1 cellular context compared by ENCODE assay signal in the genomic region with DNA sequence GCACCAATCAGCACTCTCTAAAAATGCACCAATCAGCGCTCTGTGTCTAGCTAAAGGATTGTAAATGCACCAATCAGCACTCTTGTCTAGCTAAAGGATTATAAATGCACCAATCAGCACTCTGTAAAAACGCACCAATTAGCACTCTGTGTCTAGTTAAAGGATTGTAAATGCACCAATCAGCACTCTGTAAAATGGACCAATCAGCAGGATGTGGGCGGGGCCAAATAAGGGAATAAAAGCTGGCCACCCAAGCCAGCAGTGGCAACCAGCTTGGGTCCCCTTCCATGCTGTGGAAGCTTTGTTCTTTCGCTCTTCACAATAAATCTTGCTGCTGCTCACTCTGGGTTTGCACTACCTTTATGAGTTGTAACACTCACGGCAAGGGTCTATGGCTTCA.
A peak's percentile ranks its signal among the peaks of the same experiment; 100 is the strongest.
TF ChIP-seq lines count a peak whose summit lies in the region.

No MANE protein-coding gene starts in this region.

TF ChIP-seq in HCT116, 20 proteins besides CTCF, POLR2A, EP300 and RAD21:
- TF ChIP-seq CBX3 (IDR thresholded peaks at IDR 0.05; ENCODE audit: low read depth), result 0 out of 2 replicates have a peak, but pooled peaks have one; percentile 21
- TF ChIP-seq SP1 (IDR thresholded peaks at IDR 0.05; ENCODE audit: low read depth), result peak; percentile 25; the same call in 1 of the 2 replicates
